Comparison of ENCODE assay signal across 8 cellular contexts in the genomic region with DNA sequence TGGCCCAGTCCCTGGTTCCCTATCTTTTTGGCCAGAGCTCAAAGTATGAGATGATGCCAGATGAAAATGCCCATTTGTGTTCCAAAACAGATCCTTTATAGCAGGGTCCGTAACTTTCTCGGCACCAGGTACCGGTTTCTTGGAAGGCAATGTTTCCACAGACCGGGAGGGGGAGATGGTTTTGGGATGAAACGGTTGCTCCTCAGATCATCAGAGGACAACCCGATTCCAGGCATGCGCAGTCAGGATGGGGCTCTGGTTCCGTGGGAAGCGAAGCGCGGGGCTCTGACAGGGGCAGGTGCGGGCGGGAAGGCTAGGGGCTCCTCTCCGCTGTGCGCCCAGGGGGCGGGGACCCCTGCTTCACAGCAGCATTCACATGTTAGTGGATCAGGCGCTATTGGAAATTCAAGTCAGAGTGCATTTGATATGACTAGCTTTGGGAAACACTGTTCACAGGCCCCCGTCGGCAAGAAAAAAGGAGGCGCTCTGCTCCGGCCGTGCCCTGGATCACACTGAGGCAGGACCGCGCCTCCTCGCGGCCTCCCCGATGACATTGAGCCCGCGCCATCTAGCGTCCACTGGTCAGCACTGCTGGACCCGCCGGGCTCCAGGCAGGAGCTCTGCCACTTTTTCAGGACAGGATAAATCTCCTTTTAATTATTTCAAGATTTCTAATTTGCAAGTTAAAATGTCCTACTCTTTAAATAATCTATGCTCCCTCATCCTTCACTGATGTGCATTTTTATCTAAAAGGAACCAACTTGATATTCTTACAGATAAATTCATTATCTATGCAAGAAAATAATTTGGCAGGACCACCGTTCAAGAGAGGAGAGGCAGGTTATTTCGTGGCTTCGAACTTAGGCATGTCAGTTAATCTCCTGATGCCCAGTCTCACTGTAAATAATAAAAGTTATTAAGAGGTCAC.
DNase-seq lines count a peak whose midpoint lies in the region; ATAC-seq, FAIRE-seq and TF ChIP-seq lines count a peak whose summit lies in the region.

No MANE protein-coding gene starts in this region.

- H3K4me3 ChIP-seq in kidney (ENCODE audit: low read length in 2 of 2): peak overlapping the region; percentile 22 to 53

- H3K9ac ChIP-seq in kidney (ENCODE audit: low read length in 2 of 2): peak overlapping the region; percentile 16 to 67

- H3K27ac Mint-ChIP-seq in chondrocyte (ENCODE audit: unreplicated experiment): peak overlapping the region; percentile 76

- peak; percentile 68 for ATAC-seq in GM19397 (IDR thresholded peaks at IDR 0.05; ENCODE audit: unreplicated experiment)

- peak; percentile 57 for DNase-seq in AG09319 (ENCODE audit: extremely low read depth, low read depth)
- peak; percentile 56 for DNase-seq in NCI-H1105 treated with DMSO at 0.1 percent for 48 hours (lab: John Stamatoyannopoulos, UW)
- DNase-seq in activated CD4-positive, alpha-beta T cell treated with anti-CD3 and anti-CD28 coated beads for 24 hours (ENCODE audit: low read depth in 2 of 2): peak; percentile 52 to 66
- no peak for DNase-seq in chondrocyte (ENCODE audit: low spot score)
- peak; percentile 95 for DNase-seq in kidney
- DNase-seq in stimulated activated CD4-positive, alpha-beta T cell treated with anti-CD3 and anti-CD28 coated beads, Interleukin-15, amount 100 ng/mL, for 1 hour (ENCODE audit: low read depth in 1 of 2, low spot score in 1 of 2): peak; percentile 29 to 60
- no peak for DNase-seq in NCI-H82 treated with DMSO at 0.1 percent for 48 hours (lab: John Stamatoyannopoulos, UW; ENCODE audit: unreplicated experiment)

- H3K9me3 ChIP-seq in kidney (ENCODE audit: control insufficient read depth in 1 of 2, low read length in 2 of 2): no peaks in the 10 kb centered on the region

- peak overlapping the region; percentile 58 for H3K4me3 Mint-ChIP-seq in chondrocyte (ENCODE audit: unreplicated experiment)

- H3K36me3 ChIP-seq in kidney (ENCODE audit: control insufficient read depth in 1 of 2, insufficient read depth in 2 of 2, low read length in 2 of 2): peaks cover 0 to 2% of the 10 kb centered on the region in 2 donors

- H3K9me3 Mint-ChIP-seq in chondrocyte (ENCODE audit: low read depth): no peaks in the 10 kb centered on the region

- peaks cover 8 to 9% of the 10 kb centered on the region in 2 donors for H3K4me1 ChIP-seq in kidney (ENCODE audit: control insufficient read depth in 1 of 2, insufficient read depth in 1 of 2, low read depth in 1 of 2, low read length in 2 of 2)

- H3K27ac ChIP-seq in kidney (ENCODE audit: low read depth in 2 of 2, low read length in 2 of 2): no peak overlapping the region

- H3K27me3 Mint-ChIP-seq in chondrocyte (ENCODE audit: low read depth): no peaks in the 10 kb centered on the region

- peak; percentile 100 for TF ChIP-seq CTCF in AG09319 (IDR thresholded peaks at IDR 0.05; ENCODE audit: low read depth, low read length)
- TF ChIP-seq CTCF in chondrocyte (IDR thresholded peaks at IDR 0.05): peak; percentile 99
- TF ChIP-seq CTCF in kidney (IDR thresholded peaks at IDR 0.05; ENCODE audit: borderline replicate concordance, extremely low read depth, insufficient read depth): peak; percentile 98

- no peaks in the 10 kb centered on the region for H3K36me3 Mint-ChIP-seq in chondrocyte (ENCODE audit: low read depth)

- intact Hi-C loops in kidney (cut with DNase I): loop anchor here (10.0 kb wide), 1 partner anchor 343 kb away; no protein-coding TSS in a partner anchor

- peaks cover 71% of the 10 kb centered on the region for H3K4me1 Mint-ChIP-seq in chondrocyte (ENCODE audit: low read depth)

- no peak for FAIRE-seq in kidney (lab: Jason Lieb, UNC)

Comparison
In these comparisons a context has a peak if more than half of its experiments do, and no peak if none do; other contexts are left out.
1. DNase-seq: peak in AG09319 (single experiment), NCI-H1105 treated with DMSO at 0.1 percent for 48 hours (single experiment), activated CD4-positive, alpha-beta T cell treated with anti-CD3 and anti-CD28 coated beads for 24 hours (2 of 2), kidney (single experiment) and stimulated activated CD4-positive, alpha-beta T cell treated with anti-CD3 and anti-CD28 coated beads, Interleukin-15, amount 100 ng/mL, for 1 hour (2 of 2); none in chondrocyte (single experiment) and NCI-H82 treated with DMSO at 0.1 percent for 48 hours (single experiment).
2. Peak in every context shown above with its lines, with median percentiles within 50 percentile points of each other: CTCF ChIP-seq.